ENCODE assay signal across 31 cellular contexts in the genomic region with DNA sequence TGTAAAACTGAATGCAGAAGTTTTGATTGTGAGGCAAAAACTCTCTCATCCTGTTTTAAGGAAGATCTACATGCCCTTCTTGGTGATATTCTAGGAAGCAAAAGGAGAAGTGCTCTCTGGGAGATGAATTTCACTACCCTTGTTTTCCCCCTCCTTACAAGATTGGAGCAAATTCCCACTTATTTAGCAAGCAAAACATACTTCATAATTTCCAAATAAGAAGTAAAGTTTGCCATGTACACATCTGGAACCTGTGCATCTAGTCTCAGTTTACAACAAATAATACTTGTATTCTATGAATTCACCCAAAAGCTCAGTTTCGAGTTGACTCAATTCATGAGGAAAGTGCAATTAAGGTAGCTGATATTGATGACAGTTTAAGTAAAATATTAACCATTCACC. TPM values are rescaled to one million over a fixed set of nuclear protein-coding genes. Genes with fewer than 3 reads are reported as not detected.
DNase-seq lines count a peak whose midpoint lies in the region; ATAC-seq, FAIRE-seq and TF ChIP-seq lines count a peak whose summit lies in the region.
"Had no signal": no experiment of that assay in that cellular context is flagged by ENCODE, and none has a peak within 500 bp of the region (broad histone marks: within the 10 kb centered on the region; RNA-seq: fewer than 3 reads in every experiment).

No MANE protein-coding gene starts in this region.

- no peaks in the 10 kb centered on the region for H3K9me3 ChIP-seq in heart right ventricle
- H3K9me3 ChIP-seq: ovary had no signal

- 87 to 88% methylated on average over 1 of the region's 1 CpG for WGBS in heart right ventricle, 2 donors

- intact Hi-C loops in heart right ventricle (cut with DNase I): no loop called here

- DNase-seq in GM12892 (ENCODE audit: insufficient read length) (no peak), MV-4-11 (lab: John Stamatoyannopoulos, UW) (peak; percentile 53), medulla oblongata (ENCODE audit: extremely low spot score) (peak; percentile 64), amygdala (lab: John Stamatoyannopoulos, UW) (no peak), heart right ventricle (no peak)
- DNase-seq: ACHN; activated CD4-positive, alpha-beta T cell treated with anti-CD3 and anti-CD28 coated beads, Interleukin-2, amount 50 U/mL, for 48 hours; activated naive CD4-positive, alpha-beta T cell treated with anti-CD3 and anti-CD28 coated beads, Interleukin-2, amount 10 ng/mL, durations not matched to agents 7 days and 5 days; amniotic stem cell; COR-L47; DMS79; effector CD4-positive, alpha-beta T cell; GDM1; kidney glomerular epithelial cell; NCI-H1105 treated with DMSO at 0.1 percent for 48 hours; NCI-H2029 treated with DMSO at 0.1 percent for 48 hours; NCI-H226; nephron progenitor cell; ovary; retina; stimulated activated CD4-positive, alpha-beta T cell treated with anti-CD3 and anti-CD28 coated beads, Interleukin-1b, Interleukin-23, amount 100 ng/mL, for 48 hours; stimulated activated CD8-positive, alpha-beta memory T cell treated with anti-CD3 and anti-CD28 coated beads, Interleukin-4, amount 100 ng/mL, for 48 hours; stimulated activated naive CD8-positive, alpha-beta T cell treated with anti-CD3 and anti-CD28 coated beads, Interleukin-15, amount 100 ng/mL, for 72 hours; T-cell had no signal

- no peaks in the 10 kb centered on the region for H3K27me3 ChIP-seq in heart right ventricle
- H3K27me3 ChIP-seq: BLaER1, ovary had no signal

- TF ChIP-seq CTCF in heart right ventricle (IDR thresholded peaks at IDR 0.05): no peak

- peak; percentile 73 for ATAC-seq in GM19395 (IDR thresholded peaks at IDR 0.05; ENCODE audit: unreplicated experiment)
- no peak for ATAC-seq in heart right ventricle
- no peak for ATAC-seq in GM19328 (IDR thresholded peaks at IDR 0.05; ENCODE audit: unreplicated experiment)
- no peak for ATAC-seq in HG03045 (IDR thresholded peaks at IDR 0.05; ENCODE audit: unreplicated experiment)
- ATAC-seq: stimulated activated naive CD8-positive, alpha-beta T cell treated with anti-CD3 and anti-CD28 coated beads, Interleukin-15, amount 100 ng/mL, for 72 hours; T-cell had no signal

- H3K4me1 ChIP-seq in heart right ventricle: peaks cover 0 to 34% (median 0%) of the 10 kb centered on the region in 9 donors
- H3K4me1 ChIP-seq: BLaER1 had no signal

- FAIRE-seq in GM12892 (lab: Jason Lieb, UNC): peak; percentile 27
- FAIRE-seq: TTC549 had no signal

- peak overlapping the region in 1 of 10 donors; percentile 67 for H3K27ac ChIP-seq in heart right ventricle
- H3K27ac ChIP-seq: BLaER1, ovary had no signal

- no peak for TF ChIP-seq POLR2A in GM12892 (IDR thresholded peaks at IDR 0.05; ENCODE audit: low read depth, low read length)

- H3K4me3 ChIP-seq in heart right ventricle: no peak overlapping the region
- H3K4me3 ChIP-seq: BLaER1, lung, ovary, skin epidermis had no signal

- H3K36me3 ChIP-seq in heart right ventricle: no peaks in the 10 kb centered on the region
- H3K36me3 ChIP-seq: BLaER1, ovary had no signal

RNA-seq across cellular contexts. Expression of gene IFNGR1, which starts 27.6 kb away (rescaled TPM):
- 67.3 TPM for polyA plus RNA-seq in GM12892 (2012; ENCODE audit: missing spikeins)
- total RNA-seq in heart right ventricle: 100 to 1,000 TPM in 3 of 10 donors, 10 to 100 TPM in 7; 55.8 to 132 (median 78.7) TPM
- polyA plus RNA-seq in heart right ventricle: 100 to 1,000 TPM in 1 of 2 donors, 10 to 100 TPM in 1; 66.1 to 121 TPM

Comparison
In these comparisons a context has a peak if more than half of its experiments do, and no peak if none do; other contexts are left out.
1. DNase-seq: peak in MV-4-11 (single experiment) and medulla oblongata (single experiment); none in GM12892 (single experiment), amygdala (0 of 56) and heart right ventricle (0 of 2).